8 cellular contexts compared by ENCODE assay signal in genomic region chr12:56189336-56189917, GRCh38. TPM values are rescaled to one million over a fixed set of nuclear protein-coding genes. Genes with fewer than 3 reads are reported as not detected.
DNase-seq lines count a peak whose midpoint lies in the region; ATAC-seq and TF ChIP-seq lines count a peak whose summit lies in the region.

Gene SMARCC2, minus strand, starts transcription at chr12:56189483. Its CDS starts 22 bp downstream, at chr12:56189461.

- H4K91ac ChIP-seq in trophoblast cell (ENCODE audit: low read depth, low read length), result peak within 1 kb of the TSS; percentile 87

- peak within 1 kb of the TSS; percentile 74 for H3K9ac ChIP-seq in trophoblast cell (ENCODE audit: low read length)

- peak in 1 of 2 donors; percentile 24 for TF ChIP-seq POLR2A in tibial nerve (IDR thresholded peaks at IDR 0.05)

- H3K4ac ChIP-seq in trophoblast cell (ENCODE audit: low read depth, low read length), result peak within 1 kb of the TSS; percentile 97

- H2BK12ac ChIP-seq in trophoblast cell (ENCODE audit: low read length), result peak within 1 kb of the TSS; percentile 69

- H3K27ac ChIP-seq in trophoblast cell (ENCODE audit: low read depth, low read length) (peak within 1 kb of the TSS; percentile 68), tibial nerve (peak within 1 kb of the TSS; percentile 93 to 95 (median 94))

- peak within 1 kb of the TSS; percentile 93 for H2BK5ac ChIP-seq in trophoblast cell (ENCODE audit: low read depth, low read length, poor library complexity)

- H3K23ac ChIP-seq in trophoblast cell (ENCODE audit: low read length), result no peak within 1 kb of the TSS

- WGBS in trophoblast cell (ENCODE audit: extremely low coverage, insufficient coverage, insufficient read length), result no CpG with 5 or more reads among the region's 71 CpGs
- 0 to 1% methylated on average over 38 to 46 of the region's 71 CpGs for WGBS in tibial nerve, 2 donors

- no peaks in the 10 kb centered on the region for H3K9me3 ChIP-seq in trophoblast cell (ENCODE audit: insufficient read depth, low read depth, low read length)
- no peaks in the 10 kb centered on the region for H3K9me3 ChIP-seq in tibial nerve

- H3K36me3 ChIP-seq in trophoblast cell (ENCODE audit: control insufficient read depth in 1 of 2, insufficient read depth in 2 of 2, low read length in 2 of 2), result peaks cover 10 to 12% of the 10 kb centered on the region in 2 experiments
- peaks cover 0 to 30% (median 8%) of the 10 kb centered on the region in 3 donors for H3K36me3 ChIP-seq in tibial nerve

- H2BK120ac ChIP-seq in trophoblast cell (ENCODE audit: insufficient read depth, low read length, poor library complexity), result peak within 1 kb of the TSS; percentile 77

- H3K79me2 ChIP-seq in trophoblast cell (ENCODE audit: control insufficient read depth, insufficient read depth, low read length, poor library complexity), result peaks cover 8% of the 10 kb centered on the region

- H3K79me1 ChIP-seq in trophoblast cell (ENCODE audit: low read length), result peaks cover 10% of the 10 kb centered on the region

- peaks cover 23% of the 10 kb centered on the region for H3K36me3 Mint-ChIP-seq in activated naive CD8-positive, alpha-beta T cell treated with anti-CD3 and anti-CD28 coated beads, Interleukin-2, amount 50 U/mL, for 24 hours (ENCODE audit: low read depth)

- no peaks in the 10 kb centered on the region for H3K27me3 Mint-ChIP-seq in activated naive CD8-positive, alpha-beta T cell treated with anti-CD3 and anti-CD28 coated beads, Interleukin-2, amount 50 U/mL, for 24 hours

- intact Hi-C loops in cardiac septum (cut with DNase I), result loop anchor here (1.0 to 2.0 kb wide), 3 partner anchors 31 to 71 kb away; partner anchors contain the start of genes MYL6 and ZC3H10

- peak within 1 kb of the TSS; percentile 80 for H3K4me3 ChIP-seq in HFF-Myc (replicated peaks; ENCODE audit: low read depth, low read length)
- peak within 1 kb of the TSS; percentile 87 for H3K4me3 ChIP-seq in trophoblast cell (ENCODE audit: low read depth, low read length)
- peak within 1 kb of the TSS; percentile 71 to 92 (median 89) for H3K4me3 ChIP-seq in tibial nerve

- H3K18ac ChIP-seq in trophoblast cell (ENCODE audit: low read length), result peak within 1 kb of the TSS; percentile 98

- TF ChIP-seq CTCF in HFF-Myc (IDR thresholded peaks at IDR 0.05; ENCODE audit: low read depth, low read length, missing control alignments) (peak; percentile 53), tibial nerve (IDR thresholded peaks at IDR 0.05) (peak; percentile 78 to 96 (median 86))

- H3K4me1 ChIP-seq in trophoblast cell (ENCODE audit: control insufficient read depth in 1 of 2, insufficient read depth in 2 of 2, low read length in 2 of 2), result peaks cover 0 to 8% of the 10 kb centered on the region in 2 experiments
- H3K4me1 ChIP-seq in tibial nerve, result peaks cover 0 to 32% (median 16%) of the 10 kb centered on the region in 4 donors

- peak within 1 kb of the TSS; percentile 79 for H3K4me2 ChIP-seq in trophoblast cell (ENCODE audit: low read length)

- peaks cover 43% of the 10 kb centered on the region for H3K4me1 Mint-ChIP-seq in activated naive CD8-positive, alpha-beta T cell treated with anti-CD3 and anti-CD28 coated beads, Interleukin-2, amount 50 U/mL, for 24 hours

- peak within 1 kb of the TSS; percentile 85 for H2AK5ac ChIP-seq in trophoblast cell (ENCODE audit: low read length)

- peak within 1 kb of the TSS; percentile 96 for H3K14ac ChIP-seq in trophoblast cell (ENCODE audit: low read length)

- no peaks in the 10 kb centered on the region for H3K9me3 Mint-ChIP-seq in activated naive CD8-positive, alpha-beta T cell treated with anti-CD3 and anti-CD28 coated beads, Interleukin-2, amount 50 U/mL, for 24 hours

- no peaks in the 10 kb centered on the region for H3K27me3 ChIP-seq in trophoblast cell (ENCODE audit: insufficient read depth, low read length)
- no peaks in the 10 kb centered on the region for H3K27me3 ChIP-seq in tibial nerve

- ATAC-seq in activated naive CD8-positive, alpha-beta T cell treated with anti-CD3 and anti-CD28 coated beads, Interleukin-2, amount 50 U/mL, for 24 hours, result peak; percentile 86

- peak within 1 kb of the TSS; percentile 90 for H3K4me3 Mint-ChIP-seq in activated naive CD8-positive, alpha-beta T cell treated with anti-CD3 and anti-CD28 coated beads, Interleukin-2, amount 50 U/mL, for 24 hours

- peak in 1 of 2 donors; percentile 43 for TF ChIP-seq EP300 in tibial nerve (IDR thresholded peaks at IDR 0.05)

- DNase-seq in GM04504 (ENCODE audit: low read depth) (peak; percentile 73), HFF-Myc (ENCODE audit: extremely low read depth, low read depth) (peak; percentile 70), NCI-H1092 treated with DMSO at 0.1 percent for 48 hours (lab: John Stamatoyannopoulos, UW) (peak; percentile 65), SW480 (ENCODE audit: low spot score) (peak; percentile 94), cardiac septum (ENCODE audit: low spot score) (peak; percentile 94), trophoblast cell (peak; percentile 94 to 98), tibial nerve (ENCODE audit: low spot score in 2 of 2) (peak; percentile 75 to 83)
- peak; percentile 92 for DNase-seq in activated naive CD8-positive, alpha-beta T cell treated with anti-CD3 and anti-CD28 coated beads, Interleukin-2, amount 50 U/mL, for 24 hours

- H2AFZ ChIP-seq in trophoblast cell (ENCODE audit: insufficient read depth, low read length, poor library complexity), result peak within 1 kb of the TSS; percentile 92

- H3K27ac Mint-ChIP-seq in activated naive CD8-positive, alpha-beta T cell treated with anti-CD3 and anti-CD28 coated beads, Interleukin-2, amount 50 U/mL, for 24 hours, result peak within 1 kb of the TSS; percentile 97

- peak within 1 kb of the TSS; percentile 98 for H4K12ac ChIP-seq in trophoblast cell (ENCODE audit: low read depth, low read length)

- H4K8ac ChIP-seq in trophoblast cell (ENCODE audit: low read depth, low read length), result peak within 1 kb of the TSS; percentile 96

RNA-seq across cellular contexts. Expression of gene SMARCC2, which starts in this region (rescaled TPM):
- total RNA-seq in cardiac septum, result 71.5 TPM
- 34.7 and 35.1 TPM in 2 replicates for polyA plus RNA-seq in trophoblast cell (2013)
- total RNA-seq in tibial nerve, result 100 to 1,000 TPM; 104 to 139 (median 117) TPM

Comparison
In these comparisons a context has a peak if more than half of its experiments do, and no peak if none do; other contexts are left out.
1. Peak in every context shown above with its lines: DNase-seq, ATAC-seq, H3K4me3 ChIP-seq and H3K27ac ChIP-seq.